In the genomic region with DNA sequence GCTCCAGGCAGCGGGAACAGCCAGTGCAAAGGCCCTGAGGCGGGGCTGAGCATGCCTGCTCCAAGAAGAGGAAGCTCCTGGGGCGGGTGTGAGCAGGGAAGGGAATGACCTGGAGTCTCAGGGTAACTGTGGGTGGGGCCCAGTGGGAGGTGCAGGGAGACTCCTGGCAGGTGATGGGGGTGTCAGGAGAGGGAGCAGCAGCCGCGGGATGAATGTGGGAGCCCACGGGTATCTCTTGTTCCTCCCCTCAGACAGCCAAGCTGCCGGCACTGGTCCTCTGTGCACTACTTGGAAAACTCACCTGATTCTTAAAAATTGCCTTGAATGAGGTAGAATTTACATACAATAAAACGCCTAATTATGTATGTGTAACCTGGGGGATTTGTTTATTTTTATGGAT, we compare ENCODE assay signal across 15 cellular contexts. TPM values are rescaled to one million over a fixed set of nuclear protein-coding genes. Genes with fewer than 3 reads are reported as not detected.
"Had no signal": no experiment of that assay in that cellular context is flagged by ENCODE, and none has a peak within 500 bp of the region (broad histone marks: within the 10 kb centered on the region; RNA-seq: fewer than 3 reads in every experiment).

No MANE protein-coding gene starts in this region.

RNA-seq across cellular contexts. Expression of gene CST1, which starts 26.6 kb away (rescaled TPM):
- total RNA-seq: activated B cell treated with CpG ODN at 0.5 μM for 24 hours; activated CD4-positive, alpha-beta memory T cell treated with anti-CD3 and anti-CD28 coated beads for 36 hours; activated CD4-positive, alpha-beta memory T cell treated with anti-CD3 and anti-CD28 coated beads, Interleukin-2, amount 10 ng/mL, durations not matched to agents 7 days and 5 days; activated CD4-positive, alpha-beta T cell treated with anti-CD3 and anti-CD28 coated beads for 36 hours; activated CD4-positive, alpha-beta T cell treated with anti-CD3 and anti-CD28 coated beads, Interleukin-2, amount 10 ng/mL, durations not matched to agents 24 days and 14 days; activated CD4-positive, alpha-beta T cell treated with anti-CD3 and anti-CD28 coated beads, Interleukin-2, amount 10 ng/mL, durations not matched to agents 7 days and 5 days; activated CD8-positive, alpha-beta memory T cell treated with anti-CD3 and anti-CD28 coated beads for 36 hours; activated CD8-positive, alpha-beta memory T cell treated with anti-CD3 and anti-CD28 coated beads, Interleukin-2, amount 10 ng/mL, durations not matched to agents 7 days and 5 days; activated CD8-positive, alpha-beta T cell treated with anti-CD3 and anti-CD28 coated beads for 36 hours; activated CD8-positive, alpha-beta T cell treated with anti-CD3 and anti-CD28 coated beads, Interleukin-2, amount 10 ng/mL, durations not matched to agents 7 days and 5 days; T-cell; T-helper 1 cell treated with Interleukin-12 subunit alpha and Interleukin-12 subunit beta and Interleukin-4 antibody, amounts not matched to agents 30 ng/mL and 1 ng/mL, for 36 hours; T-helper 17 cell; T-helper 2 cell treated with Interferon-gamma antibody and Interleukin-4, amounts not matched to agents 100 ng/mL and 5 ng/mL, for 36 hours had no signal

RNA-seq across cellular contexts. Expression of gene CST2, which starts 49.1 kb away (rescaled TPM):
- total RNA-seq: activated B cell treated with CpG ODN at 0.5 μM for 24 hours; activated CD4-positive, alpha-beta memory T cell treated with anti-CD3 and anti-CD28 coated beads for 36 hours; activated CD4-positive, alpha-beta memory T cell treated with anti-CD3 and anti-CD28 coated beads, Interleukin-2, amount 10 ng/mL, durations not matched to agents 7 days and 5 days; activated CD4-positive, alpha-beta T cell treated with anti-CD3 and anti-CD28 coated beads for 36 hours; activated CD4-positive, alpha-beta T cell treated with anti-CD3 and anti-CD28 coated beads, Interleukin-2, amount 10 ng/mL, durations not matched to agents 24 days and 14 days; activated CD4-positive, alpha-beta T cell treated with anti-CD3 and anti-CD28 coated beads, Interleukin-2, amount 10 ng/mL, durations not matched to agents 7 days and 5 days; activated CD8-positive, alpha-beta memory T cell treated with anti-CD3 and anti-CD28 coated beads for 36 hours; activated CD8-positive, alpha-beta memory T cell treated with anti-CD3 and anti-CD28 coated beads, Interleukin-2, amount 10 ng/mL, durations not matched to agents 7 days and 5 days; activated CD8-positive, alpha-beta T cell treated with anti-CD3 and anti-CD28 coated beads for 36 hours; activated CD8-positive, alpha-beta T cell treated with anti-CD3 and anti-CD28 coated beads, Interleukin-2, amount 10 ng/mL, durations not matched to agents 7 days and 5 days; T-cell; T-helper 1 cell treated with Interleukin-12 subunit alpha and Interleukin-12 subunit beta and Interleukin-4 antibody, amounts not matched to agents 30 ng/mL and 1 ng/mL, for 36 hours; T-helper 17 cell; T-helper 2 cell treated with Interferon-gamma antibody and Interleukin-4, amounts not matched to agents 100 ng/mL and 5 ng/mL, for 36 hours; WTC11 had no signal
